9 cellular contexts compared by ENCODE assay signal in genomic region chr2:201183373-201183742, GRCh38. TPM values are rescaled to one million over a fixed set of nuclear protein-coding genes. Genes with fewer than 3 reads are reported as not detected.
DNase-seq lines count a peak whose midpoint lies in the region; ATAC-seq and TF ChIP-seq lines count a peak whose summit lies in the region.
"Had no signal": no experiment of that assay in that cellular context is flagged by ENCODE, and none has a peak within 500 bp of the region (broad histone marks: within the 10 kb centered on the region; RNA-seq: fewer than 3 reads in every experiment).

No MANE protein-coding gene starts in this region.

- no peak for DNase-seq in SJCRH30
- DNase-seq in fibroblast of pulmonary artery (ENCODE audit: low read depth) = no peak
- DNase-seq in GOT3 (lab: John Stamatoyannopoulos, UW) = no peak
- DNase-seq in SIG-M5 treated with dmso at 0.1 percent for 504 hours (lab: John Stamatoyannopoulos, UW; ENCODE audit: unreplicated experiment) = no peak
- no peak for DNase-seq in iPS-NIHi11 (ENCODE audit: low spot score)
- DNase-seq: stimulated activated naive CD4-positive, alpha-beta T cell treated with Interleukin-2 at 50 U/mL for 16 hours had no signal

- H3K36me3 ChIP-seq in SJCRH30 = no peaks in the 10 kb centered on the region
- H3K36me3 ChIP-seq in skeletal muscle tissue (ENCODE audit: control insufficient read depth in 3 of 3, insufficient read depth in 3 of 3, low read length in 3 of 3) = no peaks in the 10 kb centered on the region

- H3K4me3 ChIP-seq in SJCRH30 (peak overlapping the region; percentile 27), fibroblast of pulmonary artery (replicated peaks; ENCODE audit: low read depth, low read length) (peak overlapping the region; percentile 52), skeletal muscle tissue (ENCODE audit: low read length in 3 of 3) (peak overlapping the region; percentile 21 to 64 (median 49))

- ATAC-seq in GM21447 (IDR thresholded peaks at IDR 0.05; ENCODE audit: unreplicated experiment) (peak; percentile 11), GM19463 (IDR thresholded peaks at IDR 0.05; ENCODE audit: unreplicated experiment) (no peak)

- no peak for TF ChIP-seq CTCF in fibroblast of pulmonary artery (IDR thresholded peaks at IDR 0.05; ENCODE audit: low read length, missing control alignments)

- H3K27ac ChIP-seq in SJCRH30 = no peak overlapping the region
- peak overlapping the region; percentile 53 for H3K27ac ChIP-seq in skeletal muscle tissue (ENCODE audit: low read depth, low read length)

- H3K27me3 ChIP-seq in SJCRH30 (no peaks in the 10 kb centered on the region), skeletal muscle tissue (ENCODE audit: control insufficient read depth in 3 of 3, insufficient read depth in 3 of 3, low read length in 3 of 3) (no peaks in the 10 kb centered on the region)

- H3K9ac ChIP-seq in skeletal muscle tissue (ENCODE audit: low read depth in 1 of 3, low read length in 3 of 3) = peak overlapping the region; percentile 27 to 52 (median 45)

- no peaks in the 10 kb centered on the region for H3K4me1 ChIP-seq in SJCRH30
- no peaks in the 10 kb centered on the region for H3K4me1 ChIP-seq in skeletal muscle tissue (ENCODE audit: control insufficient read depth in 3 of 3, insufficient read depth in 3 of 3, low read length in 3 of 3)

- H3K9me3 ChIP-seq in SJCRH30 (replicated peaks) (no peaks in the 10 kb centered on the region), skeletal muscle tissue (ENCODE audit: control insufficient read depth in 3 of 3, low read length in 3 of 3) (no peaks in the 10 kb centered on the region)

RNA-seq across cellular contexts. Expression of gene CASP10, which starts 0.4 kb away (rescaled TPM):
- 1.0 and 1.1 TPM in 2 replicates for total RNA-seq in SJCRH30 (2014; rRNA removed; shearing (Covaris generic))
- 16.2 TPM for total RNA-seq in skeletal muscle tissue
